ENCODE assay signal across 8 cellular contexts in the genomic region with DNA sequence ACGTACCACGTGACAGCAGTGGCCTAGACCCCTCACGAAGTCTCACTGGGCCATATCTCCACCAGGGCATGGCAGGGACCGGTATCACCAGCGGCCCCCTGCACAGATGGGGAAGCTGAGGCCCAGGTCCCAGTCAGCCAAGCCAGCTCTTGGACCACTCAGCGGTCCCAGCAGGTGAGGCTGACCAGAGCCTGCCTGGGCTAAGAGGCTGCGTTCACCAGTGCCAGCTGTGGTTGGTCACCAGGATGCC. TPM values are rescaled to one million over a fixed set of nuclear protein-coding genes. Genes with fewer than 3 reads are reported as not detected.
DNase-seq lines count a peak whose midpoint lies in the region; ATAC-seq and TF ChIP-seq lines count a peak whose summit lies in the region.

No MANE protein-coding gene starts in this region.

- no peaks in the 10 kb centered on the region for H3K9me3 Mint-ChIP-seq in endodermal cell

- no peaks in the 10 kb centered on the region for H3K9me2 ChIP-seq in OCI-LY7 (ENCODE audit: insufficient read depth, low read length)

- TF ChIP-seq CTCF in DND-41 (IDR thresholded peaks at IDR 0.05; ENCODE audit: borderline replicate concordance, extremely low read depth, low read length, poor library complexity, severe bottlenecking) (no peak), OCI-LY7 (conservative IDR thresholded peaks at IDR 0.05; ENCODE audit: low read length) (no peak), endodermal cell (conservative IDR thresholded peaks at IDR 0.05) (peak; percentile 19), prostate gland (IDR thresholded peaks at IDR 0.05) (no peak)

- peak overlapping the region; percentile 60 for H2AFZ ChIP-seq in DND-41 (ENCODE audit: low read depth, low read length)
- peak overlapping the region; percentile 75 for H2AFZ ChIP-seq in OCI-LY7 (ENCODE audit: low read length)

- CTCF ChIA-PET in OCI-LY7 (lab: Charles Lee; ENCODE audit: unreplicated experiment): interaction anchor here (0.6 kb wide), 1 partner anchor 491 kb away, joined by 5 read pairs; no protein-coding TSS in a partner anchor

- 62 to 72% methylated on average over 5 to 7 of the region's 7 CpGs for WGBS in endodermal cell (ENCODE audit: insufficient coverage in 1 of 2, insufficient read length in 1 of 2), 2 experiments
- WGBS in prostate gland: 58% methylated on average over 7 of the region's 7 CpGs

- peak overlapping the region; percentile 78 for H3K4me2 ChIP-seq in DND-41 (ENCODE audit: insufficient read depth, low read length)
- H3K4me2 ChIP-seq in OCI-LY7 (ENCODE audit: low read length): peak overlapping the region; percentile 78

- H3K4me1 ChIP-seq in DND-41 (ENCODE audit: insufficient read depth, low read length) (peaks cover 46% of the 10 kb centered on the region), OCI-LY7 (ENCODE audit: insufficient read depth, low read length, poor library complexity, severe bottlenecking) (peaks cover 47% of the 10 kb centered on the region), endodermal cell (ENCODE audit: control insufficient read depth, insufficient read depth, low read length) (peaks cover 4% of the 10 kb centered on the region), prostate gland (replicated peaks) (peaks cover 9% of the 10 kb centered on the region)

- H3K79me2 ChIP-seq in DND-41 (ENCODE audit: insufficient read depth, low read length): peaks cover 23% of the 10 kb centered on the region
- peaks cover 8% of the 10 kb centered on the region; the same call in 1 of the 2 replicates for H3K79me2 ChIP-seq in OCI-LY7 (ENCODE audit: insufficient read depth, low read depth, low read length)

- intact Hi-C loops in OCI-LY7 (cut with micrococcal nuclease; ENCODE audit: unreplicated experiment): loop anchor here (5.0 kb wide), 2 partner anchors 141 to 386 kb away; a partner anchor contains a TSS
- intact Hi-C loops in prostate gland (cut with DNase I): loop anchor here (2.0 to 10.0 kb wide), 2 partner anchors 125 to 729 kb away; a partner anchor contains a TSS

- H3K9me3 ChIP-seq in DND-41 (ENCODE audit: insufficient read depth, low read length, severe bottlenecking): no peaks in the 10 kb centered on the region
- H3K9me3 ChIP-seq in OCI-LY7 (ENCODE audit: low read length): no peaks in the 10 kb centered on the region
- H3K9me3 ChIP-seq in endodermal cell (ENCODE audit: control insufficient read depth, low read length): no peaks in the 10 kb centered on the region
- no peaks in the 10 kb centered on the region for H3K9me3 ChIP-seq in prostate gland

- H3K27ac ChIP-seq in DND-41 (ENCODE audit: low read length) (peak overlapping the region; percentile 67), OCI-LY7 (ENCODE audit: low read depth, low read length, poor library complexity, severe bottlenecking) (peak overlapping the region; percentile 55), endodermal cell (ENCODE audit: low read depth, low read length) (no peak overlapping the region), prostate gland (peak overlapping the region; percentile 89 to 91)

- ATAC-seq in DND-41 (ENCODE audit: insufficient read depth, low read depth): no peak

- H3K27me3 Mint-ChIP-seq in endodermal cell (ENCODE audit: insufficient read depth): peaks cover 18% of the 10 kb centered on the region

- H3K4me3 ChIP-seq in DND-41 (ENCODE audit: low read depth in 1 of 2, low read length in 2 of 2): peak overlapping the region in 1 of 2 experiments; percentile 57; a peak in 2 of 4 replicates
- peak overlapping the region; percentile 53 for H3K4me3 ChIP-seq in OCI-LY7 (ENCODE audit: low read depth, low read length, poor library complexity, severe bottlenecking)
- H3K4me3 ChIP-seq in endodermal cell (ENCODE audit: low read length): peak overlapping the region; percentile 56
- H3K4me3 ChIP-seq in prostate gland: peak overlapping the region; percentile 26 to 63

- H4K20me1 ChIP-seq in DND-41 (ENCODE audit: insufficient read depth, low read length) (peaks cover 18% of the 10 kb centered on the region), OCI-LY7 (ENCODE audit: insufficient read depth, low read length) (no peaks in the 10 kb centered on the region)

- H3K36me3 ChIP-seq in DND-41 (ENCODE audit: insufficient read depth, low read length) (peaks cover 18% of the 10 kb centered on the region), OCI-LY7 (ENCODE audit: insufficient read depth, low read length) (peaks cover 12% of the 10 kb centered on the region; the same call in 1 of the 2 replicates), endodermal cell (ENCODE audit: control insufficient read depth, insufficient read depth, low read length) (peaks cover 4% of the 10 kb centered on the region), prostate gland (peaks cover 0 to 4% of the 10 kb centered on the region in 2 donors)

- no peaks in the 10 kb centered on the region for H3K4me1 Mint-ChIP-seq in endodermal cell

- peak overlapping the region; percentile 37 for H3K4me3 Mint-ChIP-seq in endodermal cell

- DNase-seq in DND-41 (no peak), OCI-LY7 (ENCODE audit: low spot score) (no peak), endodermal cell (no peak), prostate gland (ENCODE audit: low spot score) (no peak), DMS114 treated with DMSO at 0.1 percent for 48 hours (lab: John Stamatoyannopoulos, UW; ENCODE audit: unreplicated experiment) (no peak), cerebellar cortex (ENCODE audit: low spot score) (no peak), NCI-H146 (lab: John Stamatoyannopoulos, UW) (no peak), SHP77 treated with DMSO at 0.1 percent for 48 hours (lab: John Stamatoyannopoulos, UW) (no peak)

- no peak for TF ChIP-seq POLR2A in prostate gland (IDR thresholded peaks at IDR 0.05)

- BruUV-seq in OCI-LY7 (replicated peaks; lab: Mats Ljungman, UMichigan): no TSS peak

- no peak overlapping the region for H3K27ac Mint-ChIP-seq in endodermal cell

- POLR2A ChIA-PET in OCI-LY7 (lab: Charles Lee): interaction anchor here (0.8 to 1.2 kb wide), 4 partner anchors 10 to 170 kb away, joined by 3 read pairs; a partner anchor contains a TSS

- H3K27me3 ChIP-seq in DND-41 (ENCODE audit: insufficient read depth, low read length, poor library complexity) (no peaks in the 10 kb centered on the region), endodermal cell (ENCODE audit: control insufficient read depth, insufficient read depth, low read length, poor library complexity, severe bottlenecking) (peaks cover 16% of the 10 kb centered on the region), prostate gland (replicated peaks; ENCODE audit: insufficient read depth) (no peaks in the 10 kb centered on the region)

- H3K36me3 Mint-ChIP-seq in endodermal cell (ENCODE audit: low read depth): peaks cover 8% of the 10 kb centered on the region

- H3K9ac ChIP-seq in DND-41 (ENCODE audit: low read depth, low read length): peak overlapping the region; percentile 48
- no peak overlapping the region for H3K9ac ChIP-seq in endodermal cell (ENCODE audit: extremely low read depth, low read length, poor library complexity, severe bottlenecking)

RNA-seq across cellular contexts. Expression of a gene that starts 2.6 kb away (rescaled TPM):
- total RNA-seq in OCI-LY7 (2014; rRNA removed; shearing (Covaris generic)): 22.2 and 25.1 TPM in 2 replicates
- total RNA-seq in OCI-LY7 (2022) (19.9 and 22.6 TPM in 2 replicates), endodermal cell (10 to 100 TPM; 14.3 to 18.7 TPM), prostate gland (10 to 100 TPM in 1 of 2 donors, 1 to 10 TPM in 1; 8.3 to 24.1 TPM)
- 18.3 TPM for polyA plus RNA-seq in endodermal cell (2013, experiment 1 of 2)
- polyA plus RNA-seq in endodermal cell (2013, experiment 2 of 2): 18.5 TPM

RNA-seq across cellular contexts. Expression of a gene that starts 11.0 kb away (rescaled TPM):
- 64.8 and 75.6 TPM in 2 replicates for total RNA-seq in OCI-LY7 (2014; rRNA removed; shearing (Covaris generic))
- total RNA-seq in OCI-LY7 (2022) (66.2 and 69.9 TPM in 2 replicates), endodermal cell (10 to 100 TPM; 28.1 to 28.5 TPM), prostate gland (10 to 100 TPM; 60.2 to 76.9 TPM)
- polyA plus RNA-seq in endodermal cell (2013, experiment 1 of 2): 23.9 TPM
- polyA plus RNA-seq in endodermal cell (2013, experiment 2 of 2): 19.5 TPM

RNA-seq across cellular contexts. Expression of a gene that starts 23.2 kb away (rescaled TPM):
- 1.0 and 1.7 TPM in 2 replicates for total RNA-seq in OCI-LY7 (2014; rRNA removed; shearing (Covaris generic))
- total RNA-seq in OCI-LY7 (2022) (5.2 and 6.1 TPM in 2 replicates), endodermal cell (100 to 1,000 TPM in 1 of 2 donors, 10 to 100 TPM in 1; 48.9 to 133 TPM), prostate gland (1 to 10 TPM; 5.8 to 6.5 TPM)
- polyA plus RNA-seq in endodermal cell (2013, experiment 1 of 2): 71.6 TPM
- polyA plus RNA-seq in endodermal cell (2013, experiment 2 of 2): 66.6 TPM

Comparison
In these comparisons a context has a peak if more than half of its experiments do, and no peak if none do; other contexts are left out.
1. RNA of a gene that starts 23.2 kb away (total RNA-seq): 48.9 to 133 TPM in endodermal cell; 5.8 to 6.5 TPM in prostate gland and 1.0 to 6.1 TPM in OCI-LY7; every median in the first group is over 4 times any median in the second.